In genomic region chr1:10967105-10967504, GRCh38 we compare ENCODE assay signal across 1 cellular context.
TF ChIP-seq lines count a peak whose summit lies in the region.

No MANE protein-coding gene starts in this region.

TF ChIP-seq in K562, 482 proteins besides CTCF, POLR2A, EP300 and RAD21 (continued from another document):
- TF ChIP-seq ZNF174 (CRISPR knock-in tag; IDR thresholded peaks at IDR 0.05) (no peak), SREBF1 (IDR thresholded peaks at IDR 0.05; ENCODE audit: borderline replicate concordance, low read depth, low read length) (no peak), SP2 (IDR thresholded peaks at IDR 0.05; ENCODE audit: extremely low read depth, low read depth, low read length, poor library complexity, severe bottlenecking) (no peak), POU5F1 (IDR thresholded peaks at IDR 0.05; ENCODE audit: borderline replicate concordance, low read depth, low read length, partially characterized antibody) (no peak), HES1 (IDR thresholded peaks at IDR 0.05; ENCODE audit: low read depth) (no peak), U2AF1 (optimal IDR thresholded peaks at IDR 0.05; ENCODE audit: low read depth, low read length) (no peak), PATZ1 (CRISPR knock-in tag; IDR thresholded peaks at IDR 0.05; ENCODE audit: borderline replicate concordance) (no peak), TRIM24 (IDR thresholded peaks at IDR 0.05) (no peak), BCOR (IDR thresholded peaks at IDR 0.05) (peak; percentile 52; the same call in 1 of the 2 replicates), MXD1 (CRISPR knock-in tag; IDR thresholded peaks at IDR 0.05; ENCODE audit: borderline replicate concordance, poor library complexity, severe bottlenecking) (no peak), ZNF408 (CRISPR knock-in tag; IDR thresholded peaks at IDR 0.05; ENCODE audit: low read depth) (no peak), NUFIP1 (IDR thresholded peaks at IDR 0.05; ENCODE audit: partially characterized antibody) (no peak), ZNF76 (CRISPR knock-in tag; IDR thresholded peaks at IDR 0.05; ENCODE audit: borderline replicate concordance) (no peak), FOXM1 (IDR thresholded peaks at IDR 0.05; ENCODE audit: low read depth) (no peak), FOXM1 (CRISPR knock-in tag; IDR thresholded peaks at IDR 0.05; ENCODE audit: low read depth) (no peak), EHMT2 (IDR thresholded peaks at IDR 0.05) (no peak), RBM25 (IDR thresholded peaks at IDR 0.05; ENCODE audit: low read depth, low read length, severe bottlenecking) (peak; percentile 47), RBM34 (IDR thresholded peaks at IDR 0.05; ENCODE audit: borderline replicate concordance, insufficient read depth, low read length) (no peak), RBBP5 (IDR thresholded peaks at IDR 0.05; ENCODE audit: borderline replicate concordance, insufficient read depth, low read length, poor library complexity, severe bottlenecking) (no peak), RAD51 (IDR thresholded peaks at IDR 0.05; ENCODE audit: borderline replicate concordance, low read depth) (peak; percentile 9; the same call in 1 of the 2 replicates)
